8 cellular contexts compared by ENCODE assay signal in the genomic region with DNA sequence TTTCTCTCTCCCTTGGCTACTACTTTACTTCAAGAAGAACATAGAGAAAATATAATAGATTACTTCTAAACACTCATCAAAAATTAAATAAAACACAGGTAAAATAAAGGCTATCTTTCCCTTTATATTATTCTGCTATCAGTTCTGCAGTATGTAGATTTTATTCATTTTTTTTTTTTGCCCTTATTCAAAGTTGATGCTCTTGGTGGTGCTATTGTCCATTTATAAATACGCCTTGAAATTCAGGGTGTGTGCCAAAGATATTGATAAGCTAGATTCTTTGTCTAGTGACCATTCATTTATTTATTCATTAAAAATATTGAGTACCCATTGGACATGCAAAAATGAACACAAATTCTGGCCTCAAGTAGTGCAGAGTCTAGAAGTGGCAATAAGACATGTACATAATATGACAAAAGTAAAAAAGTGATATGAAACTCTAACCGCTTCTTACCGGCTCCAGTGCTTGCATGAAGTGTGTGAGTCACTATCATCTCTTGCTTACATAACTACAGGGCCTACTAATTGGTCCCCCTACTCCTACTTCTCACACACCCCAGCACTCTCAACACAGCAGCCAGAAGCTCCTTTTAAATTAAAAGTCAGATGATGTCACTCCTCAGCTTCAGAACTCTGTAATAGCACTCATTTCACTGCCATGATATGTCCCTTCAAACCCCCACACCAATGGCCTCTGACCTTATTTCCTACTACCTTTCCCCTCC.
DNase-seq lines count a peak whose midpoint lies in the region; ATAC-seq and TF ChIP-seq lines count a peak whose summit lies in the region.

No MANE protein-coding gene starts in this region.

- H3K27ac ChIP-seq in body of pancreas (no peak overlapping the region), psoas muscle (no peak overlapping the region)

- H3K27me3 ChIP-seq in body of pancreas = no peaks in the 10 kb centered on the region
- H3K27me3 ChIP-seq in psoas muscle (ENCODE audit: insufficient read depth in 3 of 3, low read length in 2 of 3) = no peaks in the 10 kb centered on the region

- H3K4me3 ChIP-seq in body of pancreas = no peak overlapping the region
- H3K4me3 ChIP-seq in psoas muscle = no peak overlapping the region

- TF ChIP-seq CTCF in body of pancreas (IDR thresholded peaks at IDR 0.05) = no peak
- no peak for TF ChIP-seq CTCF in psoas muscle (IDR thresholded peaks at IDR 0.05)

- DNase-seq in NCI-H2227 (lab: John Stamatoyannopoulos, UW; ENCODE audit: unreplicated experiment) (peak; percentile 10), medulla oblongata (ENCODE audit: extremely low spot score) (peak; percentile 30), body of pancreas (no peak), psoas muscle (no peak), KG1 (lab: John Stamatoyannopoulos, UW) (no peak)
- no peak for DNase-seq in stimulated activated CD4-positive, alpha-beta T cell treated with anti-CD3 and anti-CD28 coated beads, Interleukin-4, amount 100 ng/mL, for 4 hours

- peak; percentile 92 for ATAC-seq in GM19023 (IDR thresholded peaks at IDR 0.05; ENCODE audit: unreplicated experiment)
- peak; percentile 76 for ATAC-seq in HG02840 (IDR thresholded peaks at IDR 0.05; ENCODE audit: low FRiP score, unreplicated experiment)
- ATAC-seq in body of pancreas = no peak
- no peak for ATAC-seq in psoas muscle

- no peaks in the 10 kb centered on the region for H3K9me3 ChIP-seq in body of pancreas
- no peaks in the 10 kb centered on the region for H3K9me3 ChIP-seq in psoas muscle

- 71 to 76% methylated on average over 3 of the region's 3 CpGs for WGBS in body of pancreas, 2 donors
- WGBS in psoas muscle, 3 donors = 78 to 82% (median 79%) methylated on average over 3 of the region's 3 CpGs

- peaks cover 9% of the 10 kb centered on the region for H3K4me1 ChIP-seq in body of pancreas
- H3K4me1 ChIP-seq in psoas muscle = no peaks in the 10 kb centered on the region

- H3K36me3 ChIP-seq in body of pancreas (replicated peaks in 1 of 2; ENCODE audit: insufficient read depth in 1 of 2, low read depth in 2 of 2) = no peaks in the 10 kb centered on the region
- H3K36me3 ChIP-seq in psoas muscle (ENCODE audit: insufficient read depth in 1 of 2, low read depth in 1 of 2) = no peaks in the 10 kb centered on the region

- intact Hi-C loops in body of pancreas (cut with DNase I) (no loop called here), psoas muscle (cut with DNase I) (loop anchor here (2.0 to 10.0 kb wide), 4 partner anchors 543 to 692 kb away; no protein-coding TSS in a partner anchor)

- TF ChIP-seq POLR2A in body of pancreas (IDR thresholded peaks at IDR 0.05) = no peak

Comparison
In these comparisons a context has a peak if more than half of its experiments do, and no peak if none do; other contexts are left out.
1. ATAC-seq: peak in GM19023 (single experiment) and HG02840 (single experiment); none in body of pancreas (single experiment) and psoas muscle (0 of 4).
2. DNase-seq: peak in NCI-H2227 (single experiment) and medulla oblongata (single experiment); none in body of pancreas (0 of 4), psoas muscle (0 of 2), stimulated activated CD4-positive, alpha-beta T cell treated with anti-CD3 and anti-CD28 coated beads, Interleukin-4, amount 100 ng/mL, for 4 hours (0 of 2) and KG1 (single experiment).